ENCODE assay signal across 20 cellular contexts in the genomic region with DNA sequence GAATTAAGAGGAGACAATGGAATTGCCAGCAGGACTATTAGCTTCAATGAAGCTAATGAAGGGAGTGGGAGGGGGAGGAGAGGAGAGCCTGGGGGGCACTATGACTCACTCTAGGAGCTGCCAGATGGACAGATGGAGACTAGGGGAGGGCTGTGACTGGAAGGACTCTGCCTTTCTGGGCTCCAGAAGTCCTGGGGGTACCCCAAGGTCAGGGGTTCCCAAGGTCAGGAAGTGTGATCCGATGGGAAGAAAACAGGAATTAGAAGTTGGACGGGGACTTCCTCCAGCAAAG.
"Had no signal": no experiment of that assay in that cellular context is flagged by ENCODE, and none has a peak within 500 bp of the region (broad histone marks: within the 10 kb centered on the region; RNA-seq: fewer than 3 reads in every experiment).

No MANE protein-coding gene starts in this region.

- H3K27ac Mint-ChIP-seq: activated B cell treated with CpG ODN at 0.5 μM for 24 hours; activated CD4-positive, alpha-beta T cell treated with anti-CD3 and anti-CD28 coated beads, Interleukin-2, amount 10 ng/mL, durations not matched to agents 24 days and 14 days; activated naive CD4-positive, alpha-beta T cell treated with anti-CD3 and anti-CD28 coated beads, Interleukin-2, amount 50 U/mL, for 72 hours; naive thymus-derived CD8-positive, alpha-beta T cell; progenitor cell of endocrine pancreas; stimulated activated memory B cell treated with anti-CD40 and anti-IgM and Interleukin-4, amounts not matched to agents 10 μg/mL and 1 μg/mL and 100 μg/mL, for 72 hours had no signal

- H3K36me3 ChIP-seq: right lobe of liver, spleen, tibial artery, vagina had no signal

- H3K4me1 Mint-ChIP-seq: activated B cell treated with CpG ODN at 0.5 μM for 24 hours had no signal

- H3K9me3 Mint-ChIP-seq: activated B cell treated with CpG ODN at 0.5 μM for 24 hours; naive thymus-derived CD8-positive, alpha-beta T cell; stimulated activated memory B cell treated with anti-CD40 and anti-IgM and Interleukin-4, amounts not matched to agents 10 μg/mL and 1 μg/mL and 100 μg/mL, for 72 hours had no signal

- H3K27me3 ChIP-seq: body of pancreas, right lobe of liver, tibial artery, vagina had no signal

- H3K27ac ChIP-seq: body of pancreas, right lobe of liver, spleen, tibial artery, vagina had no signal

- H3K4me3 Mint-ChIP-seq: activated B cell treated with CpG ODN at 0.5 μM for 24 hours; naive thymus-derived CD8-positive, alpha-beta T cell; stimulated activated memory B cell treated with anti-CD40 and anti-IgM and Interleukin-4, amounts not matched to agents 10 μg/mL and 1 μg/mL and 100 μg/mL, for 72 hours had no signal

- ATAC-seq: body of pancreas; left colon; naive thymus-derived CD8-positive, alpha-beta T cell; stimulated activated memory B cell treated with anti-CD40 and anti-IgM and Interleukin-4, amounts not matched to agents 10 μg/mL and 1 μg/mL and 100 μg/mL, for 72 hours had no signal

- H3K9me3 ChIP-seq: body of pancreas, mucosa of descending colon, right lobe of liver, spleen, tibial artery, vagina had no signal

- H3K4me3 ChIP-seq: body of pancreas, lung, mucosa of descending colon, right lobe of liver, spleen, tibial artery, vagina had no signal

- DNase-seq: activated B cell treated with CpG ODN at 0.5 μM for 24 hours; activated CD4-positive, alpha-beta T cell treated with anti-CD3 and anti-CD28 coated beads, Interleukin-2, amount 10 ng/mL, durations not matched to agents 24 days and 14 days; activated CD8-positive, alpha-beta memory T cell treated with anti-CD3 and anti-CD28 coated beads for 24 hours; activated effector memory CD4-positive, alpha-beta T cell treated with anti-CD3 and anti-CD28 coated beads, Interleukin-2, amount 50 U/mL, for 16 hours; activated T-cell treated with anti-CD3 and anti-CD28 coated beads, Interleukin-2, amount 50 U/mL, for 1 hour; amniotic stem cell; dermis blood vessel endothelial cell; left colon; mucosa of descending colon; naive thymus-derived CD8-positive, alpha-beta T cell; right lobe of liver; spleen; stimulated activated CD4-positive, alpha-beta T cell treated with anti-CD3 and anti-CD28 coated beads, Interleukin-1b, Interleukin-23, amount 100 ng/mL, for 48 hours; tibial artery had no signal

- H3K36me3 Mint-ChIP-seq: activated naive CD4-positive, alpha-beta T cell treated with anti-CD3 and anti-CD28 coated beads, Interleukin-2, amount 50 U/mL, for 72 hours; naive thymus-derived CD8-positive, alpha-beta T cell; stimulated activated memory B cell treated with anti-CD40 and anti-IgM and Interleukin-4, amounts not matched to agents 10 μg/mL and 1 μg/mL and 100 μg/mL, for 72 hours had no signal

- H3K4me1 ChIP-seq: body of pancreas, right lobe of liver, spleen, vagina had no signal
